In the genomic region with DNA sequence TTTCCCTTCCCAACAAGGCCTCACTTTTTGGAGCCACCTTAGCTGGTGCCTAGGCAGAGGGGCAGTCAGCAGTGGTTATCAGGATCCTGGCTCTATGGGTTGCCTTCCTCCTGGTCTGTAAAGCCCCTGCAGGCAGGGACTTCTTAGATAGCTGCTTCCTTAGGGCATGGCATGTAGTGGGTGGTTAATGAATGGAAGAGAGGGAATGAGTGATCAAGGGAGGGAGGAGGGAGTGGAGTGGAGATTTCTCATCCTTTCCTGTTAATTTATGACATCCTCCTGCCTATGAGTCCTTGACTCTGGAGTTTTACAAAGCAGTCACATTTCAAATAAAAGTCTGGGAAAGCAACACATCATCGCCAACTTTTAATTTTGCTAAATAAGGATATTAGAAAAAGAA, we compare ENCODE assay signal across 19 cellular contexts. TPM values are rescaled to one million over a fixed set of nuclear protein-coding genes. Genes with fewer than 3 reads are reported as not detected.
DNase-seq lines count a peak whose midpoint lies in the region; TF ChIP-seq lines count a peak whose summit lies in the region.
"Had no signal": no experiment of that assay in that cellular context is flagged by ENCODE, and none has a peak within 500 bp of the region (broad histone marks: within the 10 kb centered on the region; RNA-seq: fewer than 3 reads in every experiment).

No MANE protein-coding gene starts in this region.

- H3K4me3 Mint-ChIP-seq in nephron (peak overlapping the region in 1 of 3 experiments; percentile 2), chondrocyte (ENCODE audit: unreplicated experiment) (no peak overlapping the region)
- H3K4me3 Mint-ChIP-seq: GM23338 had no signal

- no peaks in the 10 kb centered on the region for H4K20me1 ChIP-seq in GM23248 (ENCODE audit: insufficient read depth)

- no peaks in the 10 kb centered on the region for H3F3A ChIP-seq in GM23248 (ENCODE audit: insufficient read depth)

- H3K4me3 ChIP-seq in GM23248 (no peak overlapping the region), epithelial cell of proximal tubule (ENCODE audit: low read depth, low read length) (no peak overlapping the region), sigmoid colon (no peak overlapping the region)
- H3K4me3 ChIP-seq: A549, GM23338, SK-N-MC had no signal

- H3K9ac ChIP-seq in GM23248, result no peak overlapping the region

- H3K36me3 Mint-ChIP-seq in nephron (ENCODE audit: low read depth) (no peaks in the 10 kb centered on the region), chondrocyte (ENCODE audit: low read depth) (peaks cover 2% of the 10 kb centered on the region)

- intact Hi-C loops in posterior cingulate gyrus (cut with DNase I) (no loop called here), sigmoid colon (cut with DNase I) (no loop called here)

- no peaks in the 10 kb centered on the region for H3K27me3 Mint-ChIP-seq in nephron (ENCODE audit: low read depth)
- peaks cover 7% of the 10 kb centered on the region for H3K27me3 Mint-ChIP-seq in chondrocyte (ENCODE audit: low read depth)

- H3K27ac ChIP-seq in GM23248, result no peak overlapping the region
- H3K27ac ChIP-seq in sigmoid colon, result no peak overlapping the region
- H3K27ac ChIP-seq: A549, C4-2B, SK-N-MC had no signal

- peaks cover 9% of the 10 kb centered on the region; the same call in 1 of the 2 replicates for H3K27me3 ChIP-seq in GM23248 (replicated peaks; ENCODE audit: insufficient read depth)
- H3K27me3 ChIP-seq in sigmoid colon, result no peaks in the 10 kb centered on the region

- no peaks in the 10 kb centered on the region for H3K79me2 ChIP-seq in GM23248 (ENCODE audit: insufficient read depth)

- no peaks in the 10 kb centered on the region for H3K36me3 ChIP-seq in GM23248 (ENCODE audit: low read depth)
- H3K36me3 ChIP-seq in sigmoid colon, result no peaks in the 10 kb centered on the region

- no peak overlapping the region for H3K4me2 ChIP-seq in GM23248 (ENCODE audit: unreplicated experiment)
- H3K4me2 ChIP-seq: A549, GM23338 had no signal

- in situ Hi-C loops in ACHN (cut with HindIII; ENCODE audit: low pct_ligation_motif_present, low pct_unique_long_range_greater_than_20kb, low sequenced_read_pairs) (no loop called here), GM23248 (cut with MboI) (no loop called here)

- H3K9me3 ChIP-seq in GM23248 (ENCODE audit: low read depth), result no peaks in the 10 kb centered on the region
- H3K9me3 ChIP-seq in sigmoid colon, result no peaks in the 10 kb centered on the region
- H3K9me3 ChIP-seq: A549 had no signal

- H3K27ac Mint-ChIP-seq in nephron (peak overlapping the region; percentile 56 to 86 (median 80)), chondrocyte (ENCODE audit: unreplicated experiment) (no peak overlapping the region)
- H3K27ac Mint-ChIP-seq: GM23338 had no signal

- 87 to 89% methylated on average over 1 of the region's 1 CpG for WGBS in GM23248 (ENCODE audit: low coverage in 1 of 2, low lambda C conversion rate in 2 of 2, missing lambda C conversion rate in 2 of 2), 2 experiments
- 92 to 97% methylated on average over 1 of the region's 1 CpG for WGBS in sigmoid colon, 2 donors

- no peak for TF ChIP-seq POLR2A in sigmoid colon (IDR thresholded peaks at IDR 0.05)

- H3K4me1 Mint-ChIP-seq in nephron (peaks cover 54% of the 10 kb centered on the region), chondrocyte (ENCODE audit: low read depth) (peaks cover 5% of the 10 kb centered on the region)

- no peak for TF ChIP-seq CTCF in epithelial cell of proximal tubule (conservative IDR thresholded peaks at IDR 0.05; ENCODE audit: low read depth, low read length)
- no peak for TF ChIP-seq CTCF in nephron (IDR thresholded peaks at IDR 0.05; ENCODE audit: unreplicated experiment in 3 of 3)
- no peak for TF ChIP-seq CTCF in sigmoid colon (IDR thresholded peaks at IDR 0.05)
- TF ChIP-seq CTCF in chondrocyte (IDR thresholded peaks at IDR 0.05), result no peak

- DNase-seq in ACHN, result peak; percentile 31
- DNase-seq in GM23248, result peak; percentile 32
- peak; percentile 35 for DNase-seq in epithelial cell of proximal tubule (ENCODE audit: low read depth)
- no peak for DNase-seq in posterior cingulate gyrus
- no peak for DNase-seq in putamen (ENCODE audit: low spot score)
- no peak for DNase-seq in sigmoid colon
- DNase-seq in chondrocyte (ENCODE audit: low spot score), result no peak
- DNase-seq: GDM1, HCEC 1CT, NCI-H1105, NCI-H510A, NCI-H774, OCI-M1, SHP77 had no signal

- H3K9me3 Mint-ChIP-seq in nephron (no peaks in the 10 kb centered on the region), chondrocyte (ENCODE audit: low read depth) (no peaks in the 10 kb centered on the region)
- H3K9me3 Mint-ChIP-seq: GM23338 had no signal

- TF ChIP-seq EP300 in sigmoid colon (IDR thresholded peaks at IDR 0.05), result no peak

- no peak overlapping the region for H2AFZ ChIP-seq in GM23248
- H2AFZ ChIP-seq: GM23338 had no signal

- H3K9me2 ChIP-seq in GM23248 (ENCODE audit: insufficient read depth), result no peaks in the 10 kb centered on the region

- H3K4me1 ChIP-seq in GM23248 (ENCODE audit: insufficient read depth) (no peaks in the 10 kb centered on the region), sigmoid colon (peaks cover 0 to 18% (median 6%) of the 10 kb centered on the region in 4 donors)
- H3K4me1 ChIP-seq: A549 had no signal

RNA-seq across cellular contexts. Expression of a gene that starts 40.7 kb away (rescaled TPM):
- not detected in 2 replicates for total RNA-seq in GM23248 (2014; rRNA removed; shearing (Covaris generic))
- not detected in 2 replicates for polyA plus RNA-seq in GM23248 (2016; fragmentation: Nextera tagmentation; extraction: Ambion mirVana)
- not detected in 2 replicates for total RNA-seq in epithelial cell of proximal tubule
- 1 to 10 TPM; 1.5 to 1.9 (median 1.8) TPM for total RNA-seq in sigmoid colon
- polyA plus RNA-seq in sigmoid colon, result 1 to 10 TPM in 1 of 3 donors, under 1 TPM in 2; 0.60 to 9.3 (median 0.92) TPM
- total RNA-seq in chondrocyte, result not detected in 3 replicates
- total RNA-seq: GM23338 had no signal
- polyA plus RNA-seq: A549, GM23338 had no signal

RNA-seq across cellular contexts. Expression of a gene that starts 53.0 kb away (rescaled TPM):
- total RNA-seq in GM23248 (2014; rRNA removed; shearing (Covaris generic)), result not detected in 2 replicates
- polyA plus RNA-seq in GM23248 (2016; fragmentation: Nextera tagmentation; extraction: Ambion mirVana), result not detected in 2 replicates
- 0.07 and 0.12 TPM in 2 replicates for total RNA-seq in epithelial cell of proximal tubule
- 1 to 10 TPM; 2.5 to 3.0 (median 2.7) TPM for total RNA-seq in sigmoid colon
- under 1 TPM; 0.23 to 0.76 (median 0.60) TPM for polyA plus RNA-seq in sigmoid colon
- total RNA-seq in chondrocyte, result 0.05 to 0.44 TPM (median 0.07 TPM) in 3 replicates
- polyA plus RNA-seq: A549 had no signal

Comparison
In these comparisons a context has a peak if more than half of its experiments do, and no peak if none do; other contexts are left out.
1. DNase-seq: peak in ACHN (single experiment), GM23248 (single experiment) and epithelial cell of proximal tubule (single experiment); none in posterior cingulate gyrus (0 of 10), putamen (single experiment), sigmoid colon (single experiment) and chondrocyte (single experiment).